In the genomic region with DNA sequence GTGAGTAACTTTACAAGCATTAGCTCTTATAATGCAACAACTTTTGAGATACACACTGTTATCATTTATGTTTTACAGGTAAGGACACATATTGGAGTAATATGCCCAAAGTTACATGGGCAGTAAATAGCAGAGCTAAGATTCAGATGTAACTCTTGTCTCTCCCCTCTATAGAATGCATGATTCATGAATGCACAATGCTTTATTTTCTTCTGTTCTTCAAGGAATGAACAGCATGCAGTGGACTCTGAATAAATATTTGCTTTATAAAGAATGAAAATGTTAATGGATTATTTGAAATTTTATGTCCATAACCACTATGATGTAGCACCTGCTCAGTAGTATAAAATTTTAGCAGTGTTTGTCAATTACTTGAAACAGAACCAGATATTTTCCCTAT, we compare ENCODE assay signal across 23 cellular contexts.
DNase-seq lines count a peak whose midpoint lies in the region; ATAC-seq lines count a peak whose summit lies in the region.
"Had no signal": no experiment of that assay in that cellular context is flagged by ENCODE, and none has a peak within 500 bp of the region (broad histone marks: within the 10 kb centered on the region; RNA-seq: fewer than 3 reads in every experiment).

No MANE protein-coding gene starts in this region.

- no peak overlapping the region for H3K4me3 ChIP-seq in right cardiac atrium (ENCODE audit: low read length)
- H3K4me3 ChIP-seq: BLaER1, GM12878 had no signal

- ATAC-seq in right cardiac atrium (no peak), GM18867 (IDR thresholded peaks at IDR 0.05; ENCODE audit: unreplicated experiment) (no peak)
- ATAC-seq: GM12878 had no signal

- H3K9me3 ChIP-seq in right cardiac atrium (ENCODE audit: control insufficient read depth, low read length) = no peaks in the 10 kb centered on the region
- H3K9me3 ChIP-seq: BE2C, BLaER1 had no signal

- intact Hi-C loops in right cardiac atrium (cut with DNase I) = no loop called here

- no peaks in the 10 kb centered on the region for H3K27me3 ChIP-seq in right cardiac atrium (ENCODE audit: control insufficient read depth, insufficient read depth)
- H3K27me3 ChIP-seq: BE2C, BLaER1 had no signal

- H3K27ac ChIP-seq in right cardiac atrium (ENCODE audit: low read length) = no peak overlapping the region
- H3K27ac ChIP-seq: BLaER1 had no signal

- no peaks in the 10 kb centered on the region for H3K4me1 ChIP-seq in right cardiac atrium (ENCODE audit: control insufficient read depth, insufficient read depth, low read length)
- H3K4me1 ChIP-seq: BE2C, BLaER1 had no signal

- peak; percentile 14 for DNase-seq in EL
- DNase-seq in NCI-H69 (lab: John Stamatoyannopoulos, UW) = peak; percentile 12
- peak; percentile 6 for DNase-seq in iris pigment epithelial cell (ENCODE audit: low read depth)
- DNase-seq in right cardiac atrium = no peak
- no peak for DNase-seq in middle frontal gyrus (ENCODE audit: extremely low spot score, low spot score)
- no peak for DNase-seq in H4 (ENCODE audit: low spot score)
- DNase-seq: 8988T; ACHN; BE2C; C1 segment of cervical spinal cord; CD4-positive, alpha-beta memory T cell; CD4-positive, CD25-positive, alpha-beta regulatory T cell; CD8-positive, alpha-beta memory T cell; COR-L47; DMS 273 treated with DMSO at 0.1 percent for 48 hours; DMS153; DMS53; DMS79; DND-41; GDM1 had no signal

Comparison
In these comparisons a context has a peak if more than half of its experiments do, and no peak if none do; other contexts are left out.
1. DNase-seq: peak in EL (single experiment), NCI-H69 (single experiment) and iris pigment epithelial cell (single experiment); none in right cardiac atrium (0 of 3), middle frontal gyrus (single experiment) and H4 (single experiment).